ENCODE assay signal across 17 cellular contexts in the genomic region with DNA sequence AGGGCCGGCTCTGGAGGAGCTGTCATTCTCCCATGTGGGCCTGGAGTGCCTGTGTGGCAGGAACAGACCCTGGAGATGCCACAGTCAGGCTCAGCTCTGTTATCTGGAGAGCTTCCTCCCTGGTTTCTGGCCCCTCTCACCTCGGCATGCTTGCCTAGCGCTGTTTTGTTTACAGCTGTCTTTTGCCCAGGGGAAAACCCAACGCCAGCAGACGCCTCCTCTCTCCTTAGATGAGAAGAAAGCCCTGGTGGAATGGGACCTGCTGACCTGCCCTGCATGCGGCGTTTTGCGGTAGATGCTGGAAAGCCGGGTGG.
DNase-seq lines count a peak whose midpoint lies in the region; ATAC-seq and TF ChIP-seq lines count a peak whose summit lies in the region.
"Had no signal": no experiment of that assay in that cellular context is flagged by ENCODE, and none has a peak within 500 bp of the region (broad histone marks: within the 10 kb centered on the region; RNA-seq: fewer than 3 reads in every experiment).

No MANE protein-coding gene starts in this region.

- no peaks in the 10 kb centered on the region for H4K20me1 ChIP-seq in BLaER1

- ATAC-seq in memory B cell (ENCODE audit: low read depth), result peak; percentile 32
- ATAC-seq: CD8-positive, alpha-beta T cell had no signal

- no peaks in the 10 kb centered on the region for H3K9me3 Mint-ChIP-seq in memory B cell
- no peaks in the 10 kb centered on the region for H3K9me3 Mint-ChIP-seq in HFFc6
- H3K9me3 Mint-ChIP-seq: CD8-positive, alpha-beta T cell; IgD-negative memory B cell had no signal

- H3K4me1 ChIP-seq in BLaER1 (peaks cover 74% of the 10 kb centered on the region), prostate gland (replicated peaks) (no peaks in the 10 kb centered on the region)
- H3K4me1 ChIP-seq: HAP-1 had no signal

- H3K4me3 ChIP-seq in BLaER1 (no peak overlapping the region), GM12865 (ENCODE audit: low read depth, low read length) (no peak overlapping the region), prostate gland (no peak overlapping the region)
- H3K4me3 ChIP-seq: HAP-1 had no signal

- H3K27me3 ChIP-seq in BLaER1, result no peaks in the 10 kb centered on the region
- no peaks in the 10 kb centered on the region for H3K27me3 ChIP-seq in prostate gland (replicated peaks; ENCODE audit: insufficient read depth)

- H3K9ac ChIP-seq in BLaER1, result peak overlapping the region; percentile 1; the same call in 1 of the 2 replicates

- H3K36me3 Mint-ChIP-seq in memory B cell (no peaks in the 10 kb centered on the region), HFFc6 (ENCODE audit: low read depth) (no peaks in the 10 kb centered on the region)
- H3K36me3 Mint-ChIP-seq: CD8-positive, alpha-beta T cell; IgD-negative memory B cell had no signal

- H3K9me3 ChIP-seq in BLaER1, result no peaks in the 10 kb centered on the region
- no peaks in the 10 kb centered on the region for H3K9me3 ChIP-seq in prostate gland
- H3K9me3 ChIP-seq: HAP-1 had no signal

- H3K36me3 ChIP-seq in BLaER1 (no peaks in the 10 kb centered on the region), prostate gland (no peaks in the 10 kb centered on the region)
- H3K36me3 ChIP-seq: HAP-1 had no signal

- TF ChIP-seq CTCF in GM12865 (IDR thresholded peaks at IDR 0.05; ENCODE audit: insufficient read depth, low read depth, low read length, missing control alignments) (no peak), prostate gland (IDR thresholded peaks at IDR 0.05) (no peak), HFFc6 (IDR thresholded peaks at IDR 0.05) (no peak)

- DNase-seq in GM12865 (ENCODE audit: low read depth), result peak; percentile 26
- DNase-seq in amniotic epithelial cell (ENCODE audit: low read depth), result peak; percentile 29
- no peak for DNase-seq in memory B cell (ENCODE audit: low spot score in 2 of 2)
- no peak for DNase-seq in prostate gland (ENCODE audit: low spot score)
- no peak for DNase-seq in NCI-H345 (lab: John Stamatoyannopoulos, UW)
- DNase-seq in HFFc6, result no peak
- DNase-seq: ACHN; CD8-positive, alpha-beta T cell; DMS79 treated with DMSO at 0.1 percent for 48 hours; GDM1; NCI-H1048; NCI-H1694 treated with DMSO at 0.1 percent for 48 hours; NCI-H446 treated with DMSO at 0.1 percent for 48 hours; NCI-H748 treated with DMSO at 0.1 percent for 48 hours had no signal

- peaks cover 20% of the 10 kb centered on the region for H3K27me3 Mint-ChIP-seq in memory B cell
- peaks cover 44% of the 10 kb centered on the region for H3K27me3 Mint-ChIP-seq in HFFc6 (ENCODE audit: insufficient read depth)

- H3K27ac ChIP-seq in BLaER1 (no peak overlapping the region), prostate gland (no peak overlapping the region)

- no peak for TF ChIP-seq POLR2A in prostate gland (IDR thresholded peaks at IDR 0.05)

- no peak overlapping the region for H3K4me3 Mint-ChIP-seq in memory B cell
- H3K4me3 Mint-ChIP-seq in HFFc6, result no peak overlapping the region
- H3K4me3 Mint-ChIP-seq: CD8-positive, alpha-beta T cell had no signal

- H3K4me1 Mint-ChIP-seq in memory B cell, result peaks cover 13% of the 10 kb centered on the region
- no peaks in the 10 kb centered on the region for H3K4me1 Mint-ChIP-seq in HFFc6 (ENCODE audit: low read depth)

- 83% methylated on average over 9 of the region's 9 CpGs for WGBS in prostate gland

- intact Hi-C loops in prostate gland (cut with DNase I), result no loop called here

- no peak overlapping the region for H3K27ac Mint-ChIP-seq in memory B cell
- H3K27ac Mint-ChIP-seq in HFFc6, result no peak overlapping the region
- H3K27ac Mint-ChIP-seq: CD8-positive, alpha-beta T cell; IgD-negative memory B cell had no signal

- peak overlapping the region; percentile 68 for H3K4me2 ChIP-seq in BLaER1

Comparison
In these comparisons a context has a peak if more than half of its experiments do, and no peak if none do; other contexts are left out.
1. DNase-seq: peak in GM12865 (single experiment) and amniotic epithelial cell (single experiment); none in memory B cell (0 of 2), prostate gland (single experiment), NCI-H345 (single experiment) and HFFc6 (single experiment).